In the genomic region with DNA sequence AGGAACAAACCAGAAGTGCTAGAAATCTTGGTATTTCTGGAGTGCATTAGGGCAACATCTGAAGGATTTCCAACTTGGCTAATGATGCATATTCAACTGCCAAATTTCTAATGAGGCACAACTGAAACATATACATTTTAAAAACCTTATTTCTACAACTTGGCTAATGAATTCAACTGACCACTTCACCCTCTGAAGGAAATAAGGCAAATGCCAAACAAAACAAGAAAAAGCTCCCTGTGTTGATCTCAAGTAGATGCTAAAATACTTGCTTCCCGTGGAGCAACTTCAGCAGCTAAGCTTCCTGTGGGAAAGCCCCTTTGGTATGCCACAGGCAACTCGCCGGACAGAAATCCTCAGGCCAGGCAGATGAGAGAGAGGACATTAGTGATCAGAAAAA, we compare ENCODE assay signal across 20 cellular contexts.
DNase-seq lines count a peak whose midpoint lies in the region; ATAC-seq and TF ChIP-seq lines count a peak whose summit lies in the region.
"Had no signal": no experiment of that assay in that cellular context is flagged by ENCODE, and none has a peak within 500 bp of the region (broad histone marks: within the 10 kb centered on the region; RNA-seq: fewer than 3 reads in every experiment).

No MANE protein-coding gene starts in this region.

- no peak overlapping the region for H3K4me3 ChIP-seq in AG04449 (ENCODE audit: low read depth, low read length)
- H3K4me3 ChIP-seq in brain microvascular endothelial cell (ENCODE audit: low read depth, low read length): no peak overlapping the region
- H3K4me3 ChIP-seq: suprapubic skin, vagina had no signal

- in situ Hi-C loops in brain microvascular endothelial cell (cut with HindIII; ENCODE audit: low pct_ligation_motif_present, low sequenced_read_pairs): no loop called here

- DNase-seq in AG04449 (ENCODE audit: low read depth, low spot score) (peak; percentile 53), brain microvascular endothelial cell (peak; percentile 35), glomerular visceral epithelial cell (ENCODE audit: extremely low spot score) (peak; percentile 61), HEK293T (ENCODE audit: extremely low spot score) (no peak), NCI-H146 treated with DMSO at 0.1 percent for 48 hours (lab: John Stamatoyannopoulos, UW; ENCODE audit: unreplicated experiment) (no peak), left ventricle myocardium superior (no peak)
- DNase-seq: 8988T; activated CD4-positive, alpha-beta memory T cell treated with anti-CD3 and anti-CD28 coated beads, Interleukin-2, amount 10 ng/mL, durations not matched to agents 7 days and 5 days; activated T-cell treated with anti-CD3 and anti-CD28 coated beads for 4 hours; effector memory CD4-positive, alpha-beta T cell; NCI-H1092; NCI-H526; RPMI8226; SK-N-SH had no signal

- H3K36me3 ChIP-seq in brain microvascular endothelial cell (replicated peaks): no peaks in the 10 kb centered on the region

- TF ChIP-seq EP300 in Ishikawa (IDR thresholded peaks at IDR 0.05; ENCODE audit: borderline replicate concordance): peak; percentile 44; the same call in 1 of the 2 replicates

- POLR2A ChIA-PET in AG04449 (lab: Yijun Ruan, JAX): no interaction called here
- POLR2A ChIA-PET in HEK293T (lab: Yijun Ruan, JAX): no interaction called here

- TF ChIP-seq RAD21 in Ishikawa (IDR thresholded peaks at IDR 0.05; ENCODE audit: low read depth): no peak

- TF ChIP-seq CTCF in AG04449 (IDR thresholded peaks at IDR 0.05; ENCODE audit: insufficient read depth, low read length, missing control alignments) (no peak), brain microvascular endothelial cell (IDR thresholded peaks at IDR 0.05; ENCODE audit: low read depth, low read length, missing control alignments) (no peak)

- intact Hi-C loops in left ventricle myocardium superior (cut with micrococcal nuclease): no loop called here

- CTCF ChIA-PET in AG04449 (lab: Yijun Ruan, JAX): no interaction called here
- CTCF ChIA-PET in HEK293T (lab: Yijun Ruan, JAX): interaction anchor here (0.6 kb wide), 1 partner anchor 54 kb away, joined by 3 read pairs; no protein-coding TSS in a partner anchor

- ATAC-seq in left ventricle myocardium superior (no peak), GM18868 (IDR thresholded peaks at IDR 0.05; ENCODE audit: unreplicated experiment) (no peak)

- H3K27ac ChIP-seq in brain microvascular endothelial cell: no peak overlapping the region
- H3K27ac ChIP-seq: C4-2B, KMS-11, suprapubic skin, vagina had no signal

- H3K27me3 ChIP-seq in brain microvascular endothelial cell (replicated peaks): no peaks in the 10 kb centered on the region
- H3K27me3 ChIP-seq: suprapubic skin, vagina had no signal

TF ChIP-seq in Ishikawa, 13 proteins besides CTCF, POLR2A, EP300 and RAD21:
- TF ChIP-seq YY1 (IDR thresholded peaks at IDR 0.05; ENCODE audit: low read depth) (no peak), NFIC (IDR thresholded peaks at IDR 0.05) (peak; percentile 52), TEAD4 (IDR thresholded peaks at IDR 0.05) (0 out of 2 replicates have a peak, but pooled peaks have one; percentile 29), TCF12 (IDR thresholded peaks at IDR 0.05; ENCODE audit: low read depth) (no peak), ZBTB7A (IDR thresholded peaks at IDR 0.05; ENCODE audit: low read depth) (no peak)

TF ChIP-seq in HEK293T, 16 proteins besides CTCF, POLR2A, EP300 and RAD21:
- no peak for TF ChIP-seq LEF1 (IDR thresholded peaks at IDR 0.05; ENCODE audit: borderline replicate concordance)
- TF ChIP-seq NFRKB (IDR thresholded peaks at IDR 0.05): no peak
- TF ChIP-seq L3MBTL2 (conservative IDR thresholded peaks at IDR 0.05): no peak
- TF ChIP-seq SP1 (IDR thresholded peaks at IDR 0.05): no peak
- TF ChIP-seq FOXA1 (IDR thresholded peaks at IDR 0.05): no peak
- TF ChIP-seq ZNF384 (IDR thresholded peaks at IDR 0.05): no peak
- TF ChIP-seq, protein P1, sequence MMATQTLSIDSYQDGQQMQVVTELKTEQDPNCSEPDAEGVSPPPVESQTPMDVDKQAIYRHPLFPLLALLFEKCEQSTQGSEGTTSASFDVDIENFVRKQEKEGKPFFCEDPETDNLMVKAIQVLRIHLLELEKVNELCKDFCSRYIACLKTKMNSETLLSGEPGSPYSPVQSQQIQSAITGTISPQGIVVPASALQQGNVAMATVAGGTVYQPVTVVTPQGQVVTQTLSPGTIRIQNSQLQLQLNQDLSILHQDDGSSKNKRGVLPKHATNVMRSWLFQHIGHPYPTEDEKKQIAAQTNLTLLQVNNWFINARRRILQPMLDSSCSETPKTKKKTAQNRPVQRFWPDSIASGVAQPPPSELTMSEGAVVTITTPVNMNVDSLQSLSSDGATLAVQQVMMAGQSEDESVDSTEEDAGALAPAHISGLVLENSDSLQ (IDR thresholded peaks at IDR 0.05): no peak
- no peak for TF ChIP-seq SUZ12 (IDR thresholded peaks at IDR 0.05)
- TF ChIP-seq FOXM1 (IDR thresholded peaks at IDR 0.05; ENCODE audit: borderline replicate concordance): no peak

Comparison
In these comparisons a context has a peak if more than half of its experiments do, and no peak if none do; other contexts are left out.
1. DNase-seq: peak in AG04449 (single experiment), brain microvascular endothelial cell (single experiment) and glomerular visceral epithelial cell (single experiment); none in HEK293T (single experiment), NCI-H146 treated with DMSO at 0.1 percent for 48 hours (single experiment) and left ventricle myocardium superior (single experiment).